ENCODE assay signal across 1 cellular context in genomic region chr20:34713944-34714515, GRCh38.
TF ChIP-seq lines count a peak whose summit lies in the region.

No MANE protein-coding gene starts in this region.

TF ChIP-seq in A549, 52 proteins besides CTCF, POLR2A, EP300 and RAD21:
- TF ChIP-seq MAFK (IDR thresholded peaks at IDR 0.05; ENCODE audit: partially characterized antibody) = peak; percentile 4
